ENCODE assay signal across 26 cellular contexts in genomic region chr5:119022773-119023172, GRCh38.
"Had no signal": no experiment of that assay in that cellular context is flagged by ENCODE, and none has a peak within 500 bp of the region (broad histone marks: within the 10 kb centered on the region; RNA-seq: fewer than 3 reads in every experiment).

No MANE protein-coding gene starts in this region.

- H3K4me3 ChIP-seq: esophagus muscularis mucosa, gastrocnemius medialis, prostate gland, right atrium auricular region, stomach, suprapubic skin, tibial nerve had no signal

- ATAC-seq: activated CD4-positive, alpha-beta T cell treated with anti-CD3 and anti-CD28 coated beads for 36 hours; effector memory CD8-positive, alpha-beta T cell; gastrocnemius medialis; left ventricle myocardium superior had no signal

- H3K4me3 Mint-ChIP-seq: activated CD4-positive, alpha-beta memory T cell treated with anti-CD3 and anti-CD28 coated beads for 36 hours; activated CD4-positive, alpha-beta T cell treated with anti-CD3 and anti-CD28 coated beads for 36 hours; activated CD8-positive, alpha-beta memory T cell treated with anti-CD3 and anti-CD28 coated beads, Interleukin-2, amount 10 ng/mL, durations not matched to agents 7 days and 5 days; activated T-helper 1 cell treated with anti-CD3 and anti-CD28 coated beads, Interleukin-12 subunit alpha, Interleukin-12 subunit beta, Interleukin-2, Interleukin-4 antibody, amounts not matched to agents 30 ng/mL and 10 ng/mL and 1 ng/mL, durations not matched to agents 14 hours and 24 hours and 36 hours; effector memory CD8-positive, alpha-beta T cell; mesothelial cell of epicardium; natural killer cell treated with Interleukin-12 subunit alpha and Interleukin-12 subunit beta and Interleukin-15 and Interleukin-18, amount 100 ng/mL, for 72 hours; T-helper 2 cell treated with Interferon-gamma antibody and Interleukin-4, amounts not matched to agents 5 μg/mL and 100 μg/mL, for 36 hours; WTC11 had no signal

- DNase-seq: activated CD4-positive, alpha-beta memory T cell treated with anti-CD3 and anti-CD28 coated beads for 36 hours; activated CD4-positive, alpha-beta T cell treated with anti-CD3 and anti-CD28 coated beads for 36 hours; activated CD8-positive, alpha-beta memory T cell treated with anti-CD3 and anti-CD28 coated beads, Interleukin-2, amount 10 ng/mL, durations not matched to agents 7 days and 5 days; activated gamma-delta T cell; activated naive CD4-positive, alpha-beta T cell treated with anti-CD3 and anti-CD28 coated beads, Interleukin-2, amount 50 U/mL, for 16 hours; aorta; brain microvascular endothelial cell; caudate nucleus; effector memory CD8-positive, alpha-beta T cell; gastrocnemius medialis; hypothalamus; left ventricle myocardium superior; mammary epithelial cell; stimulated activated CD4-positive, alpha-beta T cell treated with anti-CD3 and anti-CD28 coated beads, Interleukin-4, amount 100 ng/mL, for 24 hours; stomach had no signal

- H3K4me1 Mint-ChIP-seq: activated CD8-positive, alpha-beta memory T cell treated with anti-CD3 and anti-CD28 coated beads, Interleukin-2, amount 10 ng/mL, durations not matched to agents 7 days and 5 days had no signal

- H3K9me3 Mint-ChIP-seq: effector memory CD8-positive, alpha-beta T cell; natural killer cell treated with Interleukin-12 subunit alpha and Interleukin-12 subunit beta and Interleukin-15 and Interleukin-18, amount 100 ng/mL, for 72 hours had no signal

- H3K36me3 ChIP-seq: brain microvascular endothelial cell, esophagus muscularis mucosa, gastrocnemius medialis, prostate gland, right atrium auricular region, stomach, suprapubic skin, tibial nerve had no signal

- FAIRE-seq: TTC549 had no signal

- H3K27me3 Mint-ChIP-seq: activated CD4-positive, alpha-beta memory T cell treated with anti-CD3 and anti-CD28 coated beads for 36 hours; activated CD4-positive, alpha-beta T cell treated with anti-CD3 and anti-CD28 coated beads for 36 hours; activated CD8-positive, alpha-beta memory T cell treated with anti-CD3 and anti-CD28 coated beads, Interleukin-2, amount 10 ng/mL, durations not matched to agents 7 days and 5 days; effector memory CD8-positive, alpha-beta T cell had no signal

- H3K9me3 ChIP-seq: gastrocnemius medialis, prostate gland had no signal

- H3K27me3 ChIP-seq: brain microvascular endothelial cell, esophagus muscularis mucosa, gastrocnemius medialis, right atrium auricular region, stomach, suprapubic skin, tibial nerve had no signal

- H3K27ac Mint-ChIP-seq: activated CD4-positive, alpha-beta memory T cell treated with anti-CD3 and anti-CD28 coated beads for 36 hours; activated CD4-positive, alpha-beta T cell treated with anti-CD3 and anti-CD28 coated beads for 36 hours; activated CD8-positive, alpha-beta memory T cell treated with anti-CD3 and anti-CD28 coated beads, Interleukin-2, amount 10 ng/mL, durations not matched to agents 7 days and 5 days; activated T-helper 1 cell treated with anti-CD3 and anti-CD28 coated beads, Interleukin-12 subunit alpha, Interleukin-12 subunit beta, Interleukin-2, Interleukin-4 antibody, amounts not matched to agents 30 ng/mL and 10 ng/mL and 1 ng/mL, durations not matched to agents 14 hours and 24 hours and 36 hours; natural killer cell treated with Interleukin-12 subunit alpha and Interleukin-12 subunit beta and Interleukin-15 and Interleukin-18, amount 100 ng/mL, for 72 hours; T-helper 2 cell treated with Interferon-gamma antibody and Interleukin-4, amounts not matched to agents 5 μg/mL and 100 μg/mL, for 36 hours; WTC11 had no signal

- H3K27ac ChIP-seq: brain microvascular endothelial cell, esophagus muscularis mucosa, gastrocnemius medialis, prostate gland, right atrium auricular region, stomach, suprapubic skin, tibial nerve had no signal

- H3K36me3 Mint-ChIP-seq: activated CD4-positive, alpha-beta memory T cell treated with anti-CD3 and anti-CD28 coated beads for 36 hours; activated CD8-positive, alpha-beta memory T cell treated with anti-CD3 and anti-CD28 coated beads, Interleukin-2, amount 10 ng/mL, durations not matched to agents 7 days and 5 days; natural killer cell treated with Interleukin-12 subunit alpha and Interleukin-12 subunit beta and Interleukin-15 and Interleukin-18, amount 100 ng/mL, for 72 hours had no signal

- H3K4me1 ChIP-seq: esophagus muscularis mucosa, gastrocnemius medialis, prostate gland, right atrium auricular region, suprapubic skin had no signal
